Comparison of ENCODE assay signal across 7 cellular contexts in the genomic region with DNA sequence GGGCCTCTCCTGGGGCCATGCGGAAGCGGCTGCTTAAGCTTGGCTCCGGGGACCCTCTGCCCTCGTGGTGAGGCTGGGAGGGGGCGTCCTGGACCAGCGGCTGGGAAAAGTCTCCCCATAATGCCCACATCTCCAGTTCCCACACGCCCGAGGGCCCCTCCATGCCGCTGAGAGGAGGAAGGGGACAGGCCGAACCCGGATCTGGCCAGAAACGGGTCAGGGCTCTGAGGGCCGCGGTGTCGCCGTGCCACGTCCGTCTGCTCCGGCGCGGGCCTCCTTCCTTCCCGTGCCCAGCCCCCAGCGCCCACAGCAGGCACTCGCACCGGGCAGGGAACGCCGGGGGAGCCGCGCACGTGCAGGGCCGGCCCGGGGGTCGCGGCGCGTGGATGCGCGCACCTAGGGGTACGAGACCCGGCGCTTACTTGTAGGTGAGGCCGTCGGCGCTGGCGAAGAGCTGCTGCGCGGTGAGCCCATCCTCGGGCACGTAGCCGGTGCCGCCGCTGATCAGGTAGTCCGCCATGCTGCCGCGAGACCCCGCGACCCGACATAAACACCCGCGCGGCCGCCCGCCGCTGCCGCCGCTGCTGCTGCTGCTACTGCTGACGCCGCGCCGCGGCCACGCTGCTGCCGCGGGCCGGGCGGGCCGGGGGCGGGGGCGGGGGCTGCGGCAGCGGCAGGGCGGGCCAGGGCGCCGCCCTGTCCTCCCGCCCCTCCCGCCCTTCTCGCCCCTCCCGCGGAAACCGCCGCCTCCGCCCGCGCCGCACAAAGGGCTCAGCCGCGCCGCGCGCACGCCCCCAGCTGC. TPM values are rescaled to one million over a fixed set of nuclear protein-coding genes. Genes with fewer than 3 reads are reported as not detected.
DNase-seq lines count a peak whose midpoint lies in the region; ATAC-seq and TF ChIP-seq lines count a peak whose summit lies in the region.

No MANE protein-coding gene starts in this region.

- H3K9me3 ChIP-seq in fibroblast of lung (ENCODE audit: control insufficient read depth, insufficient read depth, low read depth, low read length) (no peaks in the 10 kb centered on the region), neuron (ENCODE audit: low read length) (no peaks in the 10 kb centered on the region), upper lobe of right lung (no peaks in the 10 kb centered on the region)

- H4K20me1 ChIP-seq in fibroblast of lung (ENCODE audit: control insufficient read depth, extremely low read depth, insufficient read depth, low read length), result no peaks in the 10 kb centered on the region

- intact Hi-C loops in upper lobe of right lung (cut with DNase I), result no loop called here

- H3K4me2 ChIP-seq in fibroblast of lung (ENCODE audit: extremely low read depth, insufficient read depth, low read length), result peak overlapping the region; percentile 96

- peak overlapping the region; percentile 61 to 78 (median 70) for H3K4me3 ChIP-seq in fibroblast of lung (replicated peaks in 1 of 4; ENCODE audit: control extremely low read depth in 1 of 4, insufficient read depth in 1 of 4, low read depth in 3 of 4, low read length in 4 of 4)
- H3K4me3 ChIP-seq in neuron (ENCODE audit: low read length), result peak overlapping the region; percentile 77
- peak overlapping the region; percentile 81 for H3K4me3 ChIP-seq in upper lobe of right lung

- peaks cover 10% of the 10 kb centered on the region for H3K36me3 ChIP-seq in fibroblast of lung (ENCODE audit: control insufficient read depth, insufficient read depth, low read length)
- peaks cover 8% of the 10 kb centered on the region for H3K36me3 ChIP-seq in neuron (ENCODE audit: insufficient read depth, low read length)
- peaks cover 11% of the 10 kb centered on the region for H3K36me3 ChIP-seq in upper lobe of right lung

- H3K27me3 ChIP-seq in fibroblast of lung (ENCODE audit: control insufficient read depth, insufficient read depth, low read length), result no peaks in the 10 kb centered on the region
- H3K27me3 ChIP-seq in neuron (ENCODE audit: insufficient read depth, low read length), result peaks cover 7% of the 10 kb centered on the region
- no peaks in the 10 kb centered on the region for H3K27me3 ChIP-seq in upper lobe of right lung

- peak; percentile 26 for DNase-seq in NCI-H2227 treated with DMSO at 0.1 percent for 48 hours (lab: John Stamatoyannopoulos, UW)
- DNase-seq in activated T-cell treated with anti-CD3 and anti-CD28 coated beads for 24 hours (ENCODE audit: low read depth), result peak; percentile 28
- peak; percentile 18 to 45 for DNase-seq in fibroblast of lung (ENCODE audit: low read depth in 2 of 2)
- peak; percentile 82 for DNase-seq in upper lobe of right lung

- H3K27ac ChIP-seq in fibroblast of lung (ENCODE audit: insufficient read depth, low read length) (peak overlapping the region; percentile 54), upper lobe of right lung (peak overlapping the region; percentile 68)

- H3K9ac ChIP-seq in fibroblast of lung (ENCODE audit: insufficient read depth, low read length), result peak overlapping the region; percentile 73

- ATAC-seq in upper lobe of right lung (peak; percentile 1), HG03139 (IDR thresholded peaks at IDR 0.05; ENCODE audit: unreplicated experiment) (no peak)

- peaks cover 6% of the 10 kb centered on the region for H3K4me1 ChIP-seq in fibroblast of lung (ENCODE audit: control insufficient read depth, extremely low read depth, insufficient read depth, low read length)
- peaks cover 41% of the 10 kb centered on the region for H3K4me1 ChIP-seq in neuron (ENCODE audit: insufficient read depth, low read length)
- H3K4me1 ChIP-seq in upper lobe of right lung, result peaks cover 47% of the 10 kb centered on the region

- H2AFZ ChIP-seq in fibroblast of lung (ENCODE audit: low read length), result peak overlapping the region; percentile 67
- peak overlapping the region; percentile 69 for H2AFZ ChIP-seq in neuron (ENCODE audit: low read depth, low read length)

- H3K79me2 ChIP-seq in fibroblast of lung (ENCODE audit: control insufficient read depth, insufficient read depth, low read length), result peaks cover 12% of the 10 kb centered on the region

- TF ChIP-seq CTCF in fibroblast of lung (conservative IDR thresholded peaks at IDR 0.05 in 1 of 2, IDR thresholded peaks at IDR 0.05 in 1 of 2; ENCODE audit: low read depth in 1 of 2, low read length in 2 of 2), result no peak
- TF ChIP-seq CTCF in upper lobe of right lung (IDR thresholded peaks at IDR 0.05), result no peak

- peak; percentile 37 for TF ChIP-seq POLR2A in GM19193 (IDR thresholded peaks at IDR 0.05; ENCODE audit: extremely low read depth, insufficient read depth, insufficient read length)

RNA-seq across cellular contexts. Expression of a gene that starts 4.2 kb away (rescaled TPM):
- total RNA-seq in fibroblast of lung, result 42.9 and 56.5 TPM in 2 replicates
- polyA plus RNA-seq in fibroblast of lung, result 30.2 and 36.1 TPM in 2 replicates
- 49.6 and 69.8 TPM in 2 replicates for polyA plus RNA-seq in fibroblast of lung (2012)
- 165 and 208 TPM in 2 replicates for polyA minus RNA-seq in fibroblast of lung (ENCODE audit: low replicate concordance)
- 59.8 TPM for total RNA-seq in upper lobe of right lung

RNA-seq across cellular contexts. Expression of a gene that starts 44.1 kb away (rescaled TPM):
- total RNA-seq in fibroblast of lung (under 0.01 and 0.26 TPM in 2 replicates), upper lobe of right lung (0.26 TPM)
- polyA plus RNA-seq in fibroblast of lung, result 0.03 TPM in 2 replicates
- 0.14 TPM in 1 of 2 replicates, not detected in the other for polyA plus RNA-seq in fibroblast of lung (2012)
- polyA minus RNA-seq in fibroblast of lung (ENCODE audit: low replicate concordance), result not detected in 2 replicates

RNA-seq across cellular contexts. Expression of a gene that starts 50.1 kb away (rescaled TPM):
- 17.7 and 30.8 TPM in 2 replicates for total RNA-seq in fibroblast of lung
- 14.8 and 20.1 TPM in 2 replicates for polyA plus RNA-seq in fibroblast of lung
- 8.7 and 12.0 TPM in 2 replicates for polyA plus RNA-seq in fibroblast of lung (2012)
- polyA minus RNA-seq in fibroblast of lung (ENCODE audit: low replicate concordance), result 16.8 and 40.7 TPM in 2 replicates
- total RNA-seq in upper lobe of right lung, result 8.9 TPM

Comparison
In these comparisons a context has a peak if more than half of its experiments do, and no peak if none do; other contexts are left out.
1. DNase-seq: peak in every context shown above with its lines; median percentile 82 in upper lobe of right lung; 32 in fibroblast of lung; 28 in activated T-cell treated with anti-CD3 and anti-CD28 coated beads for 24 hours; 26 in NCI-H2227 treated with DMSO at 0.1 percent for 48 hours.